Comparison of ENCODE assay signal across 33 cellular contexts in the genomic region with DNA sequence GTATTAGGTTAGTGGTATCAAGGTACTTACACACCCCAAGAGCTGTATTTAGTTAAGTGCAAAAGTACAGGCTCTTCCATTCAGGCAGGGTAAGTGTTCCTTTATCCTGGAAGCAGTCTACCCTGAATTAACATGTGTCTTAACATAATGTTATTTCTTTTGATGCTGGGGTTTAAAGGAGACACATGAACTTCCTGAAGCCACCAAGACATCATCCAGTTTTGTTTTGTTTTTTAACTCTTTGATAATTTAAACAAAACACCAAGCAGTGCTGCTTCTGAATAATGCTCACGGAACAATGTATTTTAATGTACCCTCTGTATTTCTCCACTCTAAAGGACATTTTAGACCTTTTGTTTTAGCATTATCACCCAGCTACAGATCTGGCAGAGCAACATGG. TPM values are rescaled to one million over a fixed set of nuclear protein-coding genes. Genes with fewer than 3 reads are reported as not detected.
"Had no signal": no experiment of that assay in that cellular context is flagged by ENCODE, and none has a peak within 500 bp of the region (broad histone marks: within the 10 kb centered on the region; RNA-seq: fewer than 3 reads in every experiment).

No MANE protein-coding gene starts in this region.

- H3K4me3 ChIP-seq: ascending aorta, coronary artery, dorsolateral prefrontal cortex, heart left ventricle had no signal

- H3K36me3 Mint-ChIP-seq: activated CD4-positive, alpha-beta memory T cell treated with anti-CD3 and anti-CD28 coated beads for 36 hours; activated CD8-positive, alpha-beta memory T cell treated with anti-CD3 and anti-CD28 coated beads, Interleukin-2, amount 10 ng/mL, durations not matched to agents 7 days and 5 days; activated naive CD4-positive, alpha-beta T cell treated with anti-CD3 and anti-CD28 coated beads, Interleukin-2, amount 50 U/mL, for 24 hours; activated naive CD8-positive, alpha-beta T cell treated with anti-CD3 and anti-CD28 coated beads, Interleukin-2, amount 10 ng/mL, durations not matched to agents 7 days and 5 days had no signal

- H3K9me3 Mint-ChIP-seq: activated CD4-positive, alpha-beta memory T cell treated with anti-CD3 and anti-CD28 coated beads for 36 hours; activated CD4-positive, alpha-beta T cell treated with anti-CD3 and anti-CD28 coated beads, Interleukin-2, amount 10 ng/mL, durations not matched to agents 24 days and 14 days; activated naive CD4-positive, alpha-beta T cell treated with anti-CD3 and anti-CD28 coated beads for 36 hours; activated T-helper 1 cell treated with anti-CD3 and anti-CD28 coated beads, Interleukin-12 subunit alpha, Interleukin-12 subunit beta, Interleukin-2, Interleukin-4 antibody, amounts not matched to agents 30 ng/mL and 10 ng/mL and 1 ng/mL, durations not matched to agents 14 hours and 24 hours and 36 hours; activated T-helper 2 cell treated with anti-CD3 and anti-CD28 coated beads, Interferon-gamma antibody, Interleukin-2, Interleukin-4, amounts not matched to agents 10 μg/mL and 5 μg/mL and 100 μg/mL, durations not matched to agents 14 hours and 24 hours and 36 hours; dendritic cell treated with granulocyte-macrophage colony-stimulating factor and Interleukin-4, amounts not matched to agents 40 ng/mL and 50 ng/mL, for 4 days; endodermal cell had no signal

- H3K9me3 ChIP-seq: ascending aorta, heart left ventricle had no signal

- H3K27ac ChIP-seq: ascending aorta, brain microvascular endothelial cell, coronary artery, dorsolateral prefrontal cortex, heart left ventricle had no signal

- H3K4me3 Mint-ChIP-seq: activated CD4-positive, alpha-beta memory T cell treated with anti-CD3 and anti-CD28 coated beads for 36 hours; activated CD4-positive, alpha-beta T cell treated with anti-CD3 and anti-CD28 coated beads for 36 hours; activated CD4-positive, alpha-beta T cell treated with anti-CD3 and anti-CD28 coated beads, Interleukin-2, amount 10 ng/mL, durations not matched to agents 24 days and 14 days; activated CD8-positive, alpha-beta memory T cell treated with anti-CD3 and anti-CD28 coated beads, Interleukin-2, amount 10 ng/mL, durations not matched to agents 7 days and 5 days; activated CD8-positive, alpha-beta T cell treated with anti-CD3 and anti-CD28 coated beads, Interleukin-2, amount 10 ng/mL, durations not matched to agents 7 days and 5 days; activated naive CD4-positive, alpha-beta T cell treated with anti-CD3 and anti-CD28 coated beads for 36 hours; activated naive CD4-positive, alpha-beta T cell treated with anti-CD3 and anti-CD28 coated beads, Interleukin-2, amount 50 U/mL, for 24 hours; activated naive CD8-positive, alpha-beta T cell treated with anti-CD3 and anti-CD28 coated beads, Interleukin-2, amount 10 ng/mL, durations not matched to agents 7 days and 5 days; activated T-helper 1 cell treated with anti-CD3 and anti-CD28 coated beads, Interleukin-12 subunit alpha, Interleukin-12 subunit beta, Interleukin-2, Interleukin-4 antibody, amounts not matched to agents 30 ng/mL and 10 ng/mL and 1 ng/mL, durations not matched to agents 14 hours and 24 hours and 36 hours; central memory CD8-positive, alpha-beta T cell; dendritic cell treated with granulocyte-macrophage colony-stimulating factor and Interleukin-4, amounts not matched to agents 40 ng/mL and 50 ng/mL, for 4 days; endodermal cell had no signal

- DNase-seq: activated CD4-positive, alpha-beta memory T cell treated with anti-CD3 and anti-CD28 coated beads for 36 hours; activated CD4-positive, alpha-beta T cell treated with anti-CD3 and anti-CD28 coated beads for 36 hours; activated CD4-positive, alpha-beta T cell treated with anti-CD3 and anti-CD28 coated beads, Interleukin-2, amount 10 ng/mL, durations not matched to agents 24 days and 14 days; activated CD4-positive, CD25-positive, alpha-beta regulatory T cell; activated CD4-positive, CD25-positive, alpha-beta regulatory T cell treated with anti-CD3 and anti-CD28 coated beads, Interleukin-2, amount 50 U/mL, for 72 hours; activated CD8-positive, alpha-beta memory T cell treated with anti-CD3 and anti-CD28 coated beads, Interleukin-2, amount 10 ng/mL, durations not matched to agents 7 days and 5 days; activated CD8-positive, alpha-beta memory T cell treated with anti-CD3 and anti-CD28 coated beads, Interleukin-2, amount 50 U/mL, for 4 hours; activated CD8-positive, alpha-beta T cell treated with anti-CD3 and anti-CD28 coated beads, Interleukin-2, amount 10 ng/mL, durations not matched to agents 7 days and 5 days; activated effector memory CD4-positive, alpha-beta T cell treated with anti-CD3 and anti-CD28 coated beads, Interleukin-2, amount 50 U/mL, for 16 hours; activated naive CD4-positive, alpha-beta T cell treated with anti-CD3 and anti-CD28 coated beads for 36 hours; activated naive CD8-positive, alpha-beta T cell treated with anti-CD3 and anti-CD28 coated beads, Interleukin-2, amount 10 ng/mL, durations not matched to agents 7 days and 5 days; activated T-cell treated with anti-CD3 and anti-CD28 coated beads, Interleukin-2, amount 50 U/mL, for 1 hour; activated T-cell treated with anti-CD3 and anti-CD28 coated beads, Interleukin-2, amount 50 U/mL, for 48 hours; brain microvascular endothelial cell; dorsolateral prefrontal cortex; effector memory CD4-positive, alpha-beta T cell; endodermal cell; foreskin fibroblast; glutamatergic neuron; heart left ventricle; T-helper 2 cell had no signal

- H3K27me3 ChIP-seq: ascending aorta, brain microvascular endothelial cell, heart left ventricle had no signal

- H3K4me1 Mint-ChIP-seq: activated CD4-positive, alpha-beta T cell treated with anti-CD3 and anti-CD28 coated beads for 36 hours; activated CD4-positive, alpha-beta T cell treated with anti-CD3 and anti-CD28 coated beads, Interleukin-2, amount 10 ng/mL, durations not matched to agents 24 days and 14 days; activated CD8-positive, alpha-beta memory T cell treated with anti-CD3 and anti-CD28 coated beads, Interleukin-2, amount 10 ng/mL, durations not matched to agents 7 days and 5 days; activated naive CD4-positive, alpha-beta T cell treated with anti-CD3 and anti-CD28 coated beads, Interleukin-2, amount 50 U/mL, for 24 hours; activated naive CD8-positive, alpha-beta T cell treated with anti-CD3 and anti-CD28 coated beads, Interleukin-2, amount 10 ng/mL, durations not matched to agents 7 days and 5 days; central memory CD8-positive, alpha-beta T cell had no signal

- H3K4me1 ChIP-seq: ascending aorta had no signal

- H3K36me3 ChIP-seq: ascending aorta, brain microvascular endothelial cell, heart left ventricle had no signal

- H3K27ac Mint-ChIP-seq: activated CD4-positive, alpha-beta memory T cell treated with anti-CD3 and anti-CD28 coated beads for 36 hours; activated CD4-positive, alpha-beta T cell treated with anti-CD3 and anti-CD28 coated beads for 36 hours; activated CD4-positive, alpha-beta T cell treated with anti-CD3 and anti-CD28 coated beads, Interleukin-2, amount 10 ng/mL, durations not matched to agents 24 days and 14 days; activated CD8-positive, alpha-beta memory T cell treated with anti-CD3 and anti-CD28 coated beads, Interleukin-2, amount 10 ng/mL, durations not matched to agents 7 days and 5 days; activated CD8-positive, alpha-beta T cell treated with anti-CD3 and anti-CD28 coated beads, Interleukin-2, amount 10 ng/mL, durations not matched to agents 7 days and 5 days; activated naive CD4-positive, alpha-beta T cell treated with anti-CD3 and anti-CD28 coated beads for 36 hours; activated naive CD4-positive, alpha-beta T cell treated with anti-CD3 and anti-CD28 coated beads, Interleukin-2, amount 50 U/mL, for 24 hours; activated naive CD8-positive, alpha-beta T cell treated with anti-CD3 and anti-CD28 coated beads, Interleukin-2, amount 10 ng/mL, durations not matched to agents 7 days and 5 days; activated T-helper 1 cell treated with anti-CD3 and anti-CD28 coated beads, Interleukin-12 subunit alpha, Interleukin-12 subunit beta, Interleukin-2, Interleukin-4 antibody, amounts not matched to agents 30 ng/mL and 10 ng/mL and 1 ng/mL, durations not matched to agents 14 hours and 24 hours and 36 hours; activated T-helper 2 cell treated with anti-CD3 and anti-CD28 coated beads, Interferon-gamma antibody, Interleukin-2, Interleukin-4, amounts not matched to agents 10 μg/mL and 5 μg/mL and 100 μg/mL, durations not matched to agents 14 hours and 24 hours and 36 hours; dendritic cell treated with granulocyte-macrophage colony-stimulating factor and Interleukin-4, amounts not matched to agents 40 ng/mL and 50 ng/mL, for 4 days; endodermal cell had no signal

- FAIRE-seq: bronchial epithelial cell, frontal cortex had no signal

- H3K27me3 Mint-ChIP-seq: activated CD4-positive, alpha-beta memory T cell treated with anti-CD3 and anti-CD28 coated beads for 36 hours; activated CD4-positive, alpha-beta T cell treated with anti-CD3 and anti-CD28 coated beads for 36 hours; activated CD4-positive, alpha-beta T cell treated with anti-CD3 and anti-CD28 coated beads, Interleukin-2, amount 10 ng/mL, durations not matched to agents 24 days and 14 days; activated CD8-positive, alpha-beta memory T cell treated with anti-CD3 and anti-CD28 coated beads, Interleukin-2, amount 10 ng/mL, durations not matched to agents 7 days and 5 days; activated naive CD4-positive, alpha-beta T cell treated with anti-CD3 and anti-CD28 coated beads, Interleukin-2, amount 50 U/mL, for 24 hours; activated naive CD8-positive, alpha-beta T cell treated with anti-CD3 and anti-CD28 coated beads, Interleukin-2, amount 10 ng/mL, durations not matched to agents 7 days and 5 days; central memory CD8-positive, alpha-beta T cell; dendritic cell treated with granulocyte-macrophage colony-stimulating factor and Interleukin-4, amounts not matched to agents 40 ng/mL and 50 ng/mL, for 4 days had no signal

- ATAC-seq: activated CD4-positive, alpha-beta T cell treated with anti-CD3 and anti-CD28 coated beads for 36 hours; activated CD8-positive, alpha-beta memory T cell treated with anti-CD3 and anti-CD28 coated beads, Interleukin-2, amount 10 ng/mL, durations not matched to agents 7 days and 5 days; activated CD8-positive, alpha-beta T cell treated with anti-CD3 and anti-CD28 coated beads, Interleukin-2, amount 10 ng/mL, durations not matched to agents 7 days and 5 days; esophagus mucosa; heart left ventricle had no signal

RNA-seq across cellular contexts. Expression of a gene that starts 50.5 kb away (rescaled TPM):
- total RNA-seq: activated CD4-positive, alpha-beta memory T cell treated with anti-CD3 and anti-CD28 coated beads for 36 hours; activated CD4-positive, alpha-beta T cell treated with anti-CD3 and anti-CD28 coated beads, Interleukin-2, amount 10 ng/mL, durations not matched to agents 24 days and 14 days; activated CD8-positive, alpha-beta memory T cell treated with anti-CD3 and anti-CD28 coated beads for 36 hours; activated CD8-positive, alpha-beta memory T cell treated with anti-CD3 and anti-CD28 coated beads, Interleukin-2, amount 10 ng/mL, durations not matched to agents 7 days and 5 days; activated CD8-positive, alpha-beta T cell treated with anti-CD3 and anti-CD28 coated beads, Interleukin-2, amount 10 ng/mL, durations not matched to agents 7 days and 5 days; activated naive CD4-positive, alpha-beta T cell treated with anti-CD3 and anti-CD28 coated beads for 36 hours; activated naive CD8-positive, alpha-beta T cell treated with anti-CD3 and anti-CD28 coated beads, Interleukin-2, amount 10 ng/mL, durations not matched to agents 7 days and 5 days; activated T-helper 1 cell treated with anti-CD3 and anti-CD28 coated beads, Interleukin-12 subunit alpha, Interleukin-12 subunit beta, Interleukin-2, Interleukin-4 antibody, amounts not matched to agents 30 ng/mL and 10 ng/mL and 1 ng/mL, durations not matched to agents 14 hours and 24 hours and 36 hours; activated T-helper 2 cell treated with anti-CD3 and anti-CD28 coated beads, Interferon-gamma antibody, Interleukin-2, Interleukin-4, amounts not matched to agents 10 μg/mL and 5 μg/mL and 100 μg/mL, durations not matched to agents 14 hours and 24 hours and 36 hours; T-helper 1 cell treated with Interleukin-12 subunit alpha and Interleukin-12 subunit beta and Interleukin-4 antibody, amounts not matched to agents 30 ng/mL and 1 ng/mL, for 36 hours had no signal
